In the genomic region with DNA sequence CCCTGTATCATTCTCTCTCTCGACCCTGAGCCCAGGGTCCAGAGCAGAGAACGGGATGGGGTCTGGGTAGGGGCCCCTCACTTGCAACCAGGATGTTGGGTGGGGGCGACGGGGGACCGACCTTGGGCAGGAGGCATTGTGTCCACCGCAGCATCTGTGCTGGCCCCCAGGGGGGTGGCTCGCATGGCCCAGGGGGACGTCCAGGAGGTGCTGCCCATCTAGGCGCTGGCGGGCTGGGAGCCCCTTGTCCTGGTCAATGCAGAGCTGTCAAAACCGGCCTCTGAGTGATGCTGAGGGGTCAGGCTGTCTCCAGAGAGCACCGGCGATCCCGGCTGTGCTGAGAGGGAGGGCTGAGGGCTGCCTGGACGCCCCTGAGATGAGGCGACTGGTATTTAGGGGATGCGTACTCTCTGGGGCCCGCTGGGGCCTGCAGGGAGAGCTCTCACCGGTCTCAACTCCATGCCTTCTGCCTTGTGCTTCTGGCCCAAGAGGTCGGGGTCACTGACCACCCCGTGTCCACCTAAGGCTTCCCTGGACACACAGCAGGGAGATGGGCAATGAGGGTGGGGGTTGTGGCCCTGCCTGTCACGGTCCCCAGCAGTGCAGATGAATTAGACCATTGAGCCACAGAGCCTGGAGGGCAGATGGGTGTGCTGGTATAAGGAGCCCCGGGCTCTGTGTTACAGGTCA, we compare ENCODE assay signal across 8 cellular contexts. TPM values are rescaled to one million over a fixed set of nuclear protein-coding genes. Genes with fewer than 3 reads are reported as not detected.
DNase-seq lines count a peak whose midpoint lies in the region; ATAC-seq, FAIRE-seq and TF ChIP-seq lines count a peak whose summit lies in the region.

No MANE protein-coding gene starts in this region.

- intact Hi-C loops in activated CD4-positive, alpha-beta T cell treated with anti-CD3 and anti-CD28 coated beads, Interleukin-2, amount 10 ng/mL, durations not matched to agents 24 days and 14 days (cut with micrococcal nuclease) = loop anchor here (5.0 to 10.0 kb wide), 3 partner anchors 236 to 1046 kb away; a partner anchor contains a TSS
- intact Hi-C loops in activated T-helper 1 cell treated with anti-CD3 and anti-CD28 coated beads, Interleukin-12 subunit alpha, Interleukin-12 subunit beta, Interleukin-2, Interleukin-4 antibody, amounts not matched to agents 30 ng/mL and 10 ng/mL and 1 ng/mL, durations not matched to agents 14 hours and 24 hours and 36 hours (cut with micrococcal nuclease) = no loop called here

- no peak for TF ChIP-seq CTCF in keratinocyte (optimal IDR thresholded peaks at IDR 0.05 in 1 of 3, IDR thresholded peaks at IDR 0.05 in 1 of 3, conservative IDR thresholded peaks at IDR 0.05 in 1 of 3; ENCODE audit: extremely low read depth in 1 of 3, insufficient read depth in 2 of 3, low read length in 3 of 3)

- peak; percentile 58 for DNase-seq in activated CD4-positive, alpha-beta T cell treated with anti-CD3 and anti-CD28 coated beads, Interleukin-2, amount 10 ng/mL, durations not matched to agents 24 days and 14 days
- no peak for DNase-seq in activated CD4-positive, alpha-beta T cell treated with anti-CD3 and anti-CD28 coated beads, Interleukin-2, amount 50 U/mL, for 1 hour
- DNase-seq in activated T-helper 1 cell treated with anti-CD3 and anti-CD28 coated beads, Interleukin-12 subunit alpha, Interleukin-12 subunit beta, Interleukin-2, Interleukin-4 antibody, amounts not matched to agents 30 ng/mL and 10 ng/mL and 1 ng/mL, durations not matched to agents 14 hours and 24 hours and 36 hours (ENCODE audit: low spot score) = no peak
- DNase-seq in keratinocyte (ENCODE audit: low read depth, low spot score) (no peak), substantia nigra (lab: John Stamatoyannopoulos, UW) (peak in 26 of 49 donors; percentile 26 to 78 (median 56)), SIG-M5 treated with dmso at 0.1 percent for 504 hours (lab: John Stamatoyannopoulos, UW; ENCODE audit: unreplicated experiment) (no peak), epidermal melanocyte (ENCODE audit: insufficient read length, low spot score) (no peak)

- no peaks in the 10 kb centered on the region for H3K27me3 Mint-ChIP-seq in activated CD4-positive, alpha-beta T cell treated with anti-CD3 and anti-CD28 coated beads, Interleukin-2, amount 10 ng/mL, durations not matched to agents 24 days and 14 days
- no peaks in the 10 kb centered on the region for H3K27me3 Mint-ChIP-seq in activated T-helper 1 cell treated with anti-CD3 and anti-CD28 coated beads, Interleukin-12 subunit alpha, Interleukin-12 subunit beta, Interleukin-2, Interleukin-4 antibody, amounts not matched to agents 30 ng/mL and 10 ng/mL and 1 ng/mL, durations not matched to agents 14 hours and 24 hours and 36 hours (ENCODE audit: insufficient read depth)

- H2AFZ ChIP-seq in keratinocyte (ENCODE audit: control insufficient read depth, low read length) = no peak overlapping the region

- peaks cover 28% of the 10 kb centered on the region for H3K79me2 ChIP-seq in keratinocyte (ENCODE audit: control insufficient read depth, insufficient read depth, low read length)

- no peak overlapping the region for H3K4me2 ChIP-seq in keratinocyte (ENCODE audit: control insufficient read depth, extremely low read depth, insufficient read depth, low read depth, low read length)

- no peaks in the 10 kb centered on the region for H3K27me3 ChIP-seq in keratinocyte (ENCODE audit: control insufficient read depth, extremely low read depth, insufficient read depth, low read length)

- peaks cover 41% of the 10 kb centered on the region for H4K20me1 ChIP-seq in keratinocyte (ENCODE audit: control insufficient read depth, extremely low read depth, insufficient read depth, low read length)

- H3K36me3 Mint-ChIP-seq in activated CD4-positive, alpha-beta T cell treated with anti-CD3 and anti-CD28 coated beads, Interleukin-2, amount 10 ng/mL, durations not matched to agents 24 days and 14 days (ENCODE audit: low read depth) = peaks cover 76% of the 10 kb centered on the region
- H3K36me3 Mint-ChIP-seq in activated T-helper 1 cell treated with anti-CD3 and anti-CD28 coated beads, Interleukin-12 subunit alpha, Interleukin-12 subunit beta, Interleukin-2, Interleukin-4 antibody, amounts not matched to agents 30 ng/mL and 10 ng/mL and 1 ng/mL, durations not matched to agents 14 hours and 24 hours and 36 hours (ENCODE audit: low read depth) = peaks cover 63% of the 10 kb centered on the region

- peaks cover 2% of the 10 kb centered on the region for H3K9me1 ChIP-seq in keratinocyte (ENCODE audit: control insufficient read depth, extremely low read depth, insufficient read depth, low read length)

- H3K4me1 ChIP-seq in keratinocyte (ENCODE audit: control insufficient read depth, extremely low read depth, insufficient read depth, low read length) = no peaks in the 10 kb centered on the region

- H3K27ac Mint-ChIP-seq in activated CD4-positive, alpha-beta T cell treated with anti-CD3 and anti-CD28 coated beads, Interleukin-2, amount 10 ng/mL, durations not matched to agents 24 days and 14 days = peak overlapping the region; percentile 90
- H3K27ac Mint-ChIP-seq in activated T-helper 1 cell treated with anti-CD3 and anti-CD28 coated beads, Interleukin-12 subunit alpha, Interleukin-12 subunit beta, Interleukin-2, Interleukin-4 antibody, amounts not matched to agents 30 ng/mL and 10 ng/mL and 1 ng/mL, durations not matched to agents 14 hours and 24 hours and 36 hours = peak overlapping the region; percentile 79

- no peaks in the 10 kb centered on the region for H3K9me3 ChIP-seq in keratinocyte (ENCODE audit: control insufficient read depth, low read depth, low read length)

- peaks cover 33 to 35% of the 10 kb centered on the region in 2 experiments for H3K36me3 ChIP-seq in keratinocyte (ENCODE audit: control insufficient read depth in 2 of 2, extremely low read depth in 1 of 2, insufficient read depth in 2 of 2, low read length in 2 of 2)

- dilution Hi-C loops in keratinocyte (cut with MboI; ENCODE audit: extremely low pct_ligation_motif_present, low sequenced_read_pairs) = no loop called here

- ATAC-seq in HG02884 (IDR thresholded peaks at IDR 0.05; ENCODE audit: unreplicated experiment) = no peak

- peaks cover 64% of the 10 kb centered on the region for H3K4me1 Mint-ChIP-seq in activated CD4-positive, alpha-beta T cell treated with anti-CD3 and anti-CD28 coated beads, Interleukin-2, amount 10 ng/mL, durations not matched to agents 24 days and 14 days
- peaks cover 69% of the 10 kb centered on the region for H3K4me1 Mint-ChIP-seq in activated T-helper 1 cell treated with anti-CD3 and anti-CD28 coated beads, Interleukin-12 subunit alpha, Interleukin-12 subunit beta, Interleukin-2, Interleukin-4 antibody, amounts not matched to agents 30 ng/mL and 10 ng/mL and 1 ng/mL, durations not matched to agents 14 hours and 24 hours and 36 hours (ENCODE audit: low read depth)

- no peak overlapping the region for H3K4me3 ChIP-seq in keratinocyte (ENCODE audit: control insufficient read depth in 2 of 3, extremely low read depth in 1 of 3, insufficient read depth in 2 of 3, low read depth in 1 of 3, low read length in 3 of 3)

- peak overlapping the region; percentile 19 for H3K4me3 Mint-ChIP-seq in activated CD4-positive, alpha-beta T cell treated with anti-CD3 and anti-CD28 coated beads, Interleukin-2, amount 10 ng/mL, durations not matched to agents 24 days and 14 days
- no peak overlapping the region for H3K4me3 Mint-ChIP-seq in activated T-helper 1 cell treated with anti-CD3 and anti-CD28 coated beads, Interleukin-12 subunit alpha, Interleukin-12 subunit beta, Interleukin-2, Interleukin-4 antibody, amounts not matched to agents 30 ng/mL and 10 ng/mL and 1 ng/mL, durations not matched to agents 14 hours and 24 hours and 36 hours

- peaks cover 4% of the 10 kb centered on the region for H3K9me3 Mint-ChIP-seq in activated CD4-positive, alpha-beta T cell treated with anti-CD3 and anti-CD28 coated beads, Interleukin-2, amount 10 ng/mL, durations not matched to agents 24 days and 14 days
- H3K9me3 Mint-ChIP-seq in activated T-helper 1 cell treated with anti-CD3 and anti-CD28 coated beads, Interleukin-12 subunit alpha, Interleukin-12 subunit beta, Interleukin-2, Interleukin-4 antibody, amounts not matched to agents 30 ng/mL and 10 ng/mL and 1 ng/mL, durations not matched to agents 14 hours and 24 hours and 36 hours = no peaks in the 10 kb centered on the region

- peak overlapping the region; percentile 44 for H3K27ac ChIP-seq in keratinocyte (ENCODE audit: control insufficient read depth, insufficient read depth, low read length)
- H3K27ac ChIP-seq in substantia nigra (ENCODE audit: low read depth, low read length, poor library complexity, severe bottlenecking) = peak overlapping the region; percentile 97

- no peak for FAIRE-seq in keratinocyte (lab: Jason Lieb, UNC)

- H3K9ac ChIP-seq in keratinocyte (ENCODE audit: control insufficient read depth, extremely low read depth, insufficient read depth, low read length) = peak overlapping the region; percentile 5

RNA-seq across cellular contexts. Expression of a gene that starts 8.5 kb away (rescaled TPM):
- total RNA-seq in activated CD4-positive, alpha-beta T cell treated with anti-CD3 and anti-CD28 coated beads, Interleukin-2, amount 10 ng/mL, durations not matched to agents 24 days and 14 days = 1,530 and 1,555 TPM in 2 replicates
- total RNA-seq in activated T-helper 1 cell treated with anti-CD3 and anti-CD28 coated beads, Interleukin-12 subunit alpha, Interleukin-12 subunit beta, Interleukin-2, Interleukin-4 antibody, amounts not matched to agents 30 ng/mL and 10 ng/mL and 1 ng/mL, durations not matched to agents 14 hours and 24 hours and 36 hours = 1,475 and 1,511 TPM in 2 replicates
- polyA plus RNA-seq in keratinocyte = 1,666 to 2,598 TPM (median 1,866 TPM) in 3 replicates
- 468 TPM for polyA plus RNA-seq in keratinocyte (2011; ENCODE audit: low read depth)
- 1,169 and 2,467 TPM in 2 replicates for polyA plus RNA-seq in keratinocyte (2011; cell fraction: cytosol; rRNA removed)
- polyA plus RNA-seq in keratinocyte (2011; cell fraction: nucleus; rRNA removed) = 562 and 695 TPM in 2 replicates
- 2,423 and 2,469 TPM in 2 replicates for polyA plus RNA-seq in keratinocyte (2012; ENCODE audit: low replicate concordance)
- 519 to 770 TPM (median 701 TPM) in 3 replicates for polyA minus RNA-seq in keratinocyte
- 1,006 TPM for polyA minus RNA-seq in keratinocyte (2011; cell fraction: cytosol; rRNA and poly(A)+ RNA removed)
- 236 and 249 TPM in 2 replicates for polyA minus RNA-seq in keratinocyte (2011; cell fraction: nucleus; rRNA and poly(A)+ RNA removed)

RNA-seq across cellular contexts. Expression of a gene that starts 13.6 kb away (rescaled TPM):
- 0.26 TPM in 1 of 2 replicates, not detected in the other for total RNA-seq in activated CD4-positive, alpha-beta T cell treated with anti-CD3 and anti-CD28 coated beads, Interleukin-2, amount 10 ng/mL, durations not matched to agents 24 days and 14 days
- 0.67 and 0.78 TPM in 2 replicates for total RNA-seq in activated T-helper 1 cell treated with anti-CD3 and anti-CD28 coated beads, Interleukin-12 subunit alpha, Interleukin-12 subunit beta, Interleukin-2, Interleukin-4 antibody, amounts not matched to agents 30 ng/mL and 10 ng/mL and 1 ng/mL, durations not matched to agents 14 hours and 24 hours and 36 hours
- polyA plus RNA-seq in keratinocyte = not detected in 3 replicates
- polyA plus RNA-seq in keratinocyte (2011; ENCODE audit: low read depth) = not detected
- polyA plus RNA-seq in keratinocyte (2011; cell fraction: cytosol; rRNA removed) = not detected in 2 replicates
- not detected in 2 replicates for polyA plus RNA-seq in keratinocyte (2011; cell fraction: nucleus; rRNA removed)
- not detected in 2 replicates for polyA plus RNA-seq in keratinocyte (2012; ENCODE audit: low replicate concordance)
- not detected in 3 replicates for polyA minus RNA-seq in keratinocyte
- not detected for polyA minus RNA-seq in keratinocyte (2011; cell fraction: cytosol; rRNA and poly(A)+ RNA removed)
- not detected in 2 replicates for polyA minus RNA-seq in keratinocyte (2011; cell fraction: nucleus; rRNA and poly(A)+ RNA removed)

RNA-seq across cellular contexts. Expression of a gene that starts 18.1 kb away (rescaled TPM):
- total RNA-seq in activated CD4-positive, alpha-beta T cell treated with anti-CD3 and anti-CD28 coated beads, Interleukin-2, amount 10 ng/mL, durations not matched to agents 24 days and 14 days = 17.9 and 18.4 TPM in 2 replicates
- total RNA-seq in activated T-helper 1 cell treated with anti-CD3 and anti-CD28 coated beads, Interleukin-12 subunit alpha, Interleukin-12 subunit beta, Interleukin-2, Interleukin-4 antibody, amounts not matched to agents 30 ng/mL and 10 ng/mL and 1 ng/mL, durations not matched to agents 14 hours and 24 hours and 36 hours = 20.1 and 20.9 TPM in 2 replicates
- polyA plus RNA-seq in keratinocyte = 36.5 to 49.7 TPM (median 40.5 TPM) in 3 replicates
- 8.1 TPM for polyA plus RNA-seq in keratinocyte (2011; ENCODE audit: low read depth)
- 30.5 and 56.0 TPM in 2 replicates for polyA plus RNA-seq in keratinocyte (2011; cell fraction: cytosol; rRNA removed)
- 22.0 and 30.1 TPM in 2 replicates for polyA plus RNA-seq in keratinocyte (2011; cell fraction: nucleus; rRNA removed)
- polyA plus RNA-seq in keratinocyte (2012; ENCODE audit: low replicate concordance) = 22.8 and 48.0 TPM in 2 replicates
- polyA minus RNA-seq in keratinocyte = 22.7 to 39.1 TPM (median 33.0 TPM) in 3 replicates
- 60.6 TPM for polyA minus RNA-seq in keratinocyte (2011; cell fraction: cytosol; rRNA and poly(A)+ RNA removed)
- polyA minus RNA-seq in keratinocyte (2011; cell fraction: nucleus; rRNA and poly(A)+ RNA removed) = 11.6 and 14.2 TPM in 2 replicates

RNA-seq across cellular contexts. Expression of a gene that starts 19.8 kb away (rescaled TPM):
- total RNA-seq in activated CD4-positive, alpha-beta T cell treated with anti-CD3 and anti-CD28 coated beads, Interleukin-2, amount 10 ng/mL, durations not matched to agents 24 days and 14 days = 289 and 291 TPM in 2 replicates
- total RNA-seq in activated T-helper 1 cell treated with anti-CD3 and anti-CD28 coated beads, Interleukin-12 subunit alpha, Interleukin-12 subunit beta, Interleukin-2, Interleukin-4 antibody, amounts not matched to agents 30 ng/mL and 10 ng/mL and 1 ng/mL, durations not matched to agents 14 hours and 24 hours and 36 hours = 255 and 263 TPM in 2 replicates
- polyA plus RNA-seq in keratinocyte = 41.3 to 70.2 TPM (median 62.7 TPM) in 3 replicates
- 6.9 TPM for polyA plus RNA-seq in keratinocyte (2011; ENCODE audit: low read depth)
- 40.0 and 79.8 TPM in 2 replicates for polyA plus RNA-seq in keratinocyte (2011; cell fraction: cytosol; rRNA removed)
- polyA plus RNA-seq in keratinocyte (2011; cell fraction: nucleus; rRNA removed) = 146 and 213 TPM in 2 replicates
- polyA plus RNA-seq in keratinocyte (2012; ENCODE audit: low replicate concordance) = 54.1 and 120 TPM in 2 replicates
- polyA minus RNA-seq in keratinocyte = 41.1 to 132 TPM (median 55.3 TPM) in 3 replicates
- polyA minus RNA-seq in keratinocyte (2011; cell fraction: cytosol; rRNA and poly(A)+ RNA removed) = 195 TPM
- 158 and 173 TPM in 2 replicates for polyA minus RNA-seq in keratinocyte (2011; cell fraction: nucleus; rRNA and poly(A)+ RNA removed)

RNA-seq across cellular contexts. Expression of a gene that starts 33.4 kb away (rescaled TPM):
- total RNA-seq in activated CD4-positive, alpha-beta T cell treated with anti-CD3 and anti-CD28 coated beads, Interleukin-2, amount 10 ng/mL, durations not matched to agents 24 days and 14 days = 0.09 TPM in 1 of 2 replicates, not detected in the other
- total RNA-seq in activated T-helper 1 cell treated with anti-CD3 and anti-CD28 coated beads, Interleukin-12 subunit alpha, Interleukin-12 subunit beta, Interleukin-2, Interleukin-4 antibody, amounts not matched to agents 30 ng/mL and 10 ng/mL and 1 ng/mL, durations not matched to agents 14 hours and 24 hours and 36 hours = 0.27 and 0.36 TPM in 2 replicates
- not detected in 3 replicates for polyA plus RNA-seq in keratinocyte
- polyA plus RNA-seq in keratinocyte (2011; ENCODE audit: low read depth) = not detected
- not detected in 2 replicates for polyA plus RNA-seq in keratinocyte (2011; cell fraction: cytosol; rRNA removed)
- not detected in 2 replicates for polyA plus RNA-seq in keratinocyte (2011; cell fraction: nucleus; rRNA removed)
- not detected in 2 replicates for polyA plus RNA-seq in keratinocyte (2012; ENCODE audit: low replicate concordance)
- not detected in 3 replicates for polyA minus RNA-seq in keratinocyte
- polyA minus RNA-seq in keratinocyte (2011; cell fraction: cytosol; rRNA and poly(A)+ RNA removed) = not detected
- polyA minus RNA-seq in keratinocyte (2011; cell fraction: nucleus; rRNA and poly(A)+ RNA removed) = not detected in 2 replicates

Comparison
In these comparisons a context has a peak if more than half of its experiments do, and no peak if none do; other contexts are left out.
1. DNase-seq: peak in activated CD4-positive, alpha-beta T cell treated with anti-CD3 and anti-CD28 coated beads, Interleukin-2, amount 10 ng/mL, durations not matched to agents 24 days and 14 days (single experiment) and substantia nigra (26 of 49); none in activated CD4-positive, alpha-beta T cell treated with anti-CD3 and anti-CD28 coated beads, Interleukin-2, amount 50 U/mL, for 1 hour (single experiment), activated T-helper 1 cell treated with anti-CD3 and anti-CD28 coated beads, Interleukin-12 subunit alpha, Interleukin-12 subunit beta, Interleukin-2, Interleukin-4 antibody, amounts not matched to agents 30 ng/mL and 10 ng/mL and 1 ng/mL, durations not matched to agents 14 hours and 24 hours and 36 hours (single experiment), keratinocyte (single experiment), SIG-M5 treated with dmso at 0.1 percent for 504 hours (single experiment) and epidermal melanocyte (single experiment).